9 cellular contexts compared by ENCODE assay signal in the genomic region with DNA sequence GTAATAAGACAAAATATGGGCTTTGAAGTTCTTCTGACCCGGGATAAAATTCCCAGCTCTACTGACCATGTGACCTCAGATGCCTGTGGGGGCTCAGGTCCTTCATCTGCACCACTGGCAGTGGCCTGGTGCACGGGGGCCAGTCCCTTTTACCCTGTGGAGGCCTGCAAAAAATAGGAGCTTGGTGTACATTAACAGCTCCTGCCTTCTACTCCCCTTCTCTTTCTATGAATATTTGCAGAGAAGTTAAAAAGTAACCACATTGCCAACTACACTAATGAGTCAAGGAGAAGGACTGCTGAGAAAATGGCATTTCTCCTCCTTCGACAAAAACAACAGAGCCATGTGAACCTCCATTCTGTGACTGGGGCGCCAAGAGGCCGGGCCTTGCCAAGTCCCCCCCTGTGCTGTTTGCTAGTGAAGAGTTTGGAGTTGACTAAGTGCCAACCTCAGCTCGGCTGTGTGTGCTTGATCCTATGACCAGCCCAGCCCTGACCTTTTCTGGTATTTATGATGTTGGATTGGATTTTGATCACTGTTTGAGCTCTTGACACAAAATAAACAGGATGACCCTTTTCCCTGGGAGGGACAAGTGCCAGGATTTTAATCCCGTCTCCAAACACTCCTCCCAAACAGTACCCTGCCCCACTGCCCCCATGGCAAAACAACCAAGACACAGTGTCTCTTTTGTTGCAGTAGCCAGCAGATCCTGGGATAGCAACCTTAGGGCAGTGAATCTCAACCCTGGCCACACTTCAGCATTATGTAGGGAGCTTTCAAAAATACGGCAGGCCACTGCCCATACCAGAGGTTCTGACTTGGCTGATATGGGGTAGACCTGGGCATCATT.
DNase-seq lines count a peak whose midpoint lies in the region; ATAC-seq, FAIRE-seq and TF ChIP-seq lines count a peak whose summit lies in the region.
"Had no signal": no experiment of that assay in that cellular context is flagged by ENCODE, and none has a peak within 500 bp of the region (broad histone marks: within the 10 kb centered on the region; RNA-seq: fewer than 3 reads in every experiment).

No MANE protein-coding gene starts in this region.

- peak overlapping the region; percentile 30; the same call in 1 of the 2 replicates for H4K8ac ChIP-seq in H1 (ENCODE audit: extremely low read depth, insufficient read depth, low read length)

- FAIRE-seq in H1 (lab: Jason Lieb, UNC) (no peak), GM12892 (lab: Jason Lieb, UNC) (no peak)

- H4K91ac ChIP-seq in H1 (replicated peaks; ENCODE audit: insufficient read length, low read length), result no peak overlapping the region

- H3K27ac Mint-ChIP-seq in type B pancreatic cell, result peak overlapping the region; percentile 80
- no peak overlapping the region for H3K27ac Mint-ChIP-seq in CD4-positive, alpha-beta T cell

- no peaks in the 10 kb centered on the region for H3K23me2 ChIP-seq in H1 (ENCODE audit: low read depth, low read length)

- H2BK20ac ChIP-seq in H1 (ENCODE audit: low read length), result no peak overlapping the region

- H2BK5ac ChIP-seq in H1 (ENCODE audit: low read depth, low read length), result no peak overlapping the region

- H4K5ac ChIP-seq in H1 (ENCODE audit: insufficient read length, low read depth, low read length), result no peak overlapping the region

- H3K56ac ChIP-seq in H1 (replicated peaks; ENCODE audit: insufficient read length, low read depth, low read length), result no peak overlapping the region

- POLR2A ChIA-PET in H1 (lab: Charles Lee; ENCODE audit: partially characterized antibody), result interaction anchor here (1.0 kb wide), 1 partner anchor 13 kb away, joined by 3 read pairs; no protein-coding TSS in a partner anchor
- POLR2A ChIA-PET in CD4-positive, alpha-beta T cell (lab: Charles Lee), result no interaction called here

- H3K27me3 Mint-ChIP-seq in type B pancreatic cell, result no peaks in the 10 kb centered on the region
- no peaks in the 10 kb centered on the region for H3K27me3 Mint-ChIP-seq in CD4-positive, alpha-beta T cell

- peak overlapping the region; percentile 28 for H3K4me3 Mint-ChIP-seq in type B pancreatic cell
- H3K4me3 Mint-ChIP-seq in CD4-positive, alpha-beta T cell, result no peak overlapping the region

- H4K20me1 ChIP-seq in H1 (replicated peaks in 1 of 2; ENCODE audit: control insufficient read depth in 1 of 2, insufficient read depth in 2 of 2, low read length in 2 of 2), result peaks cover 0 to 2% of the 10 kb centered on the region in 2 experiments

- no peak overlapping the region for H3K14ac ChIP-seq in H1 (ENCODE audit: insufficient read length)

- peaks cover 0 to 14% of the 10 kb centered on the region in 2 experiments; a peak in 1 of 4 replicates for H3K79me2 ChIP-seq in H1 (ENCODE audit: control insufficient read depth in 1 of 2, insufficient read depth in 2 of 2, low read length in 2 of 2)

- no peak overlapping the region for H3K4ac ChIP-seq in H1 (replicated peaks; ENCODE audit: insufficient read length, low read depth, low read length)

- DNase-seq in HuH-7.5 (ENCODE audit: low spot score) (peak; percentile 49), H1 (ENCODE audit: low read depth in 1 of 2, low spot score in 2 of 2) (no peak), lower lobe of right lung (peak; percentile 69), type B pancreatic cell (ENCODE audit: extremely low spot score, unreplicated experiment) (no peak), GM12892 (ENCODE audit: insufficient read length) (no peak), HCEC 1CT (no peak)
- no peak for DNase-seq in CD4-positive, alpha-beta T cell
- DNase-seq: Karpas-422 had no signal

- H3K79me1 ChIP-seq in H1 (ENCODE audit: low read depth, low read length), result peaks cover 3% of the 10 kb centered on the region; the same call in 1 of the 2 replicates

- H3K36me3 ChIP-seq in H1 (ENCODE audit: control insufficient read depth in 2 of 4, insufficient read depth in 4 of 4, low read length in 3 of 4) (no peaks in the 10 kb centered on the region), lower lobe of right lung (no peaks in the 10 kb centered on the region)

- H3K4me1 ChIP-seq in H1 (replicated peaks in 1 of 4; ENCODE audit: control insufficient read depth in 3 of 4, insufficient read depth in 4 of 4, low read length in 3 of 4), result no peaks in the 10 kb centered on the region
- peaks cover 29% of the 10 kb centered on the region for H3K4me1 ChIP-seq in lower lobe of right lung

- no peak overlapping the region for H3K27ac ChIP-seq in H1 (ENCODE audit: low read depth, low read length)
- peak overlapping the region; percentile 24 for H3K27ac ChIP-seq in lower lobe of right lung
- H3K27ac ChIP-seq in CD4-positive, alpha-beta T cell (ENCODE audit: low read depth, low read length), result no peak overlapping the region

- TF ChIP-seq RAD21 in H1 (IDR thresholded peaks at IDR 0.05 in 1 of 2, conservative IDR thresholded peaks at IDR 0.05 in 1 of 2; ENCODE audit: low read depth in 2 of 2, low read length in 2 of 2), result no peak

- no peak for TF ChIP-seq EP300 in H1 (IDR thresholded peaks at IDR 0.05; ENCODE audit: borderline replicate concordance in 1 of 2, low read depth in 2 of 2, low read length in 2 of 2)

- 90% methylated on average over 8 of the region's 8 CpGs; no CpG with 5 or more reads in 1 of the 2 experiments for WGBS in H1 (ENCODE audit: extremely low coverage in 1 of 2, insufficient coverage in 1 of 2, insufficient read length in 1 of 2, insufficient replicate concordance in 2 of 2, low coverage in 1 of 2, low lambda C conversion rate in 2 of 2, missing lambda C conversion rate in 1 of 2), 2 experiments

- no peak overlapping the region for H2AFZ ChIP-seq in H1 (ENCODE audit: low read length)

- no peak for TF ChIP-seq CTCF in H1 (IDR thresholded peaks at IDR 0.05; ENCODE audit: control extremely low read depth in 1 of 3, insufficient read depth in 1 of 3, low read depth in 1 of 3, low read length in 3 of 3)
- no peak for TF ChIP-seq CTCF in lower lobe of right lung (IDR thresholded peaks at IDR 0.05)
- TF ChIP-seq CTCF in type B pancreatic cell (conservative IDR thresholded peaks at IDR 0.05), result no peak
- TF ChIP-seq CTCF in CD4-positive, alpha-beta T cell (IDR thresholded peaks at IDR 0.05), result no peak

- intact Hi-C loops in lower lobe of right lung (cut with DNase I), result no loop called here
- intact Hi-C loops in CD4-positive, alpha-beta T cell (cut with DNase I, micrococcal nuclease), result no loop called here

- no peak overlapping the region for H2AK5ac ChIP-seq in H1 (ENCODE audit: low read depth, low read length)

- H3K4me3 ChIP-seq in H1 (ENCODE audit: extremely low read depth in 1 of 4, insufficient read depth in 2 of 4, low read depth in 3 of 4, low read length in 4 of 4) (no peak overlapping the region), lower lobe of right lung (no peak overlapping the region)

- no peak overlapping the region for H3K4me2 ChIP-seq in H1 (ENCODE audit: insufficient read depth in 1 of 2, low read depth in 2 of 2, low read length in 2 of 2)

- no peak overlapping the region for H2BK15ac ChIP-seq in H1 (ENCODE audit: low read length)

- TF ChIP-seq POLR2A in H1 (IDR thresholded peaks at IDR 0.05; ENCODE audit: control extremely low read depth in 1 of 2, low read depth in 2 of 2, low read length in 2 of 2), result no peak
- TF ChIP-seq POLR2A in GM12892 (IDR thresholded peaks at IDR 0.05; ENCODE audit: low read depth, low read length), result no peak

- CTCF ChIA-PET in H1 (lab: Charles Lee; ENCODE audit: partially characterized antibody), result interaction anchor here (0.7 to 1.0 kb wide), 3 partner anchors 19 to 37 kb away, joined by 3 read pairs; no protein-coding TSS in a partner anchor
- CTCF ChIA-PET in CD4-positive, alpha-beta T cell (lab: Charles Lee), result no interaction called here

- no peak overlapping the region for H2BK12ac ChIP-seq in H1 (ENCODE audit: low read depth, low read length)

- no peak overlapping the region for H3K9ac ChIP-seq in H1 (replicated peaks in 1 of 4; ENCODE audit: extremely low read depth in 1 of 4, low read depth in 3 of 4, low read length in 3 of 4)

- H2BK120ac ChIP-seq in H1 (replicated peaks; ENCODE audit: low read depth, low read length), result no peak overlapping the region

- no peaks in the 10 kb centered on the region for H3K9me3 Mint-ChIP-seq in type B pancreatic cell
- peaks cover 2% of the 10 kb centered on the region for H3K9me3 Mint-ChIP-seq in CD4-positive, alpha-beta T cell

- H3K23ac ChIP-seq in H1 (ENCODE audit: insufficient read length), result no peak overlapping the region

- no peak overlapping the region for H3K18ac ChIP-seq in H1 (ENCODE audit: extremely low read depth, low read length)

- peak; percentile 86 to 90 for ATAC-seq in lower lobe of right lung
- no peak for ATAC-seq in CD4-positive, alpha-beta T cell (ENCODE audit: poor library complexity)
- ATAC-seq: Panc1 had no signal

- H3K4me1 Mint-ChIP-seq in type B pancreatic cell (ENCODE audit: unreplicated experiment), result peaks cover 42% of the 10 kb centered on the region
- no peaks in the 10 kb centered on the region for H3K4me1 Mint-ChIP-seq in CD4-positive, alpha-beta T cell (ENCODE audit: low read depth)

- H3K27me3 ChIP-seq in H1 (replicated peaks in 1 of 4; ENCODE audit: control insufficient read depth in 3 of 4, extremely low read depth in 1 of 4, insufficient read depth in 3 of 4, low read length in 3 of 4) (no peaks in the 10 kb centered on the region), lower lobe of right lung (ENCODE audit: low read depth) (no peaks in the 10 kb centered on the region)
- H3K27me3 ChIP-seq in CD4-positive, alpha-beta T cell (ENCODE audit: control insufficient read depth, insufficient read depth, low read length), result no peaks in the 10 kb centered on the region

- peaks cover 13% of the 10 kb centered on the region for H3K36me3 Mint-ChIP-seq in type B pancreatic cell
- H3K36me3 Mint-ChIP-seq in CD4-positive, alpha-beta T cell (ENCODE audit: low read depth), result no peaks in the 10 kb centered on the region

- H3K9me3 ChIP-seq in H1 (ENCODE audit: insufficient read depth in 2 of 2, low read depth in 1 of 2, low read length in 1 of 2) (no peaks in the 10 kb centered on the region), lower lobe of right lung (no peaks in the 10 kb centered on the region)
- H3K9me3 ChIP-seq in CD4-positive, alpha-beta T cell (ENCODE audit: control insufficient read depth, low read length), result no peaks in the 10 kb centered on the region

TF ChIP-seq in H1, 55 proteins besides CTCF, POLR2A, EP300 and RAD21 (continues in another document):
- TF ChIP-seq KDM4A (IDR thresholded peaks at IDR 0.05; ENCODE audit: low read depth, low read length, severe bottlenecking) (no peak), MAFK (IDR thresholded peaks at IDR 0.05; ENCODE audit: low read depth, low read length) (no peak), KDM1A (IDR thresholded peaks at IDR 0.05; ENCODE audit: borderline replicate concordance, low read length) (no peak)

Comparison
In these comparisons a context has a peak if more than half of its experiments do, and no peak if none do; other contexts are left out.
1. DNase-seq: peak in HuH-7.5 (single experiment) and lower lobe of right lung (single experiment); none in H1 (0 of 2), type B pancreatic cell (single experiment), GM12892 (single experiment), HCEC 1CT (single experiment) and CD4-positive, alpha-beta T cell (0 of 10).